In the genomic region with DNA sequence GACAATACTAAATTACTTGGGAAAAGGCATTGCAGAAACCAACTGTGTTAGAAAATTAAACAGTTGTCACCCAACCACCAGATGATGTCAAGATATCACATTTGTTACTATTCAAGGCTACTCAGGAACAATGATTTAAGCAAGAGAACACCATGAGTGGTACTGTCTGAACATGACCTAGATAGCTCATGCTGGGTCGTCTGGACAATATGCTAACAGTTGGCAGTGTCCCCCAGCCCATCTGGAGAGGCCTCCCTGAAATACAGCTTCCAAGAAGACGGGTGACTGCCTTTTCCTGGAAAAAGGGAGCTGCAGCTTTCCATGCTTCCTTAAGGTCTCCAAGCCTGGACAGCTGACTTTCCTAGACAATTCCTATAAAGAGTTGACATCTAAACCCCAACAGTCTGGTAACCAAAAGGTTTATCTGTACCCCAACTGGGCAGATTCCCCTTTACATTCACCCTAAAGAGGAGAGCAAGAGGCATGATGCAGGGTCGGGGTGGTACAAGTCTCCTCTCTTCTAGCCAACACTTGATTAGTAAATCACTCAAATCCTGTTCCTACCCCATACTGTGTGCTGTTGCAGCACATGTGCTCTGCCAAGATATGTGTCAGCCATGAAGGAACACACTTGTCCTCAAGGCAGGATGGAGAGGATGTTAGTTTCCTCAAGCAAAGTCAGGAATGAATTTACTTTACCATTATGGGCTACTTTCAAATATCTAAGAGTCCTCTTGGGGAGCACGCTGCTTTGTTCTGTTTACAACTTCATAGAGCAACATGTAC, we compare ENCODE assay signal across 26 cellular contexts.
DNase-seq lines count a peak whose midpoint lies in the region; ATAC-seq, FAIRE-seq and TF ChIP-seq lines count a peak whose summit lies in the region.
"Had no signal": no experiment of that assay in that cellular context is flagged by ENCODE, and none has a peak within 500 bp of the region (broad histone marks: within the 10 kb centered on the region; RNA-seq: fewer than 3 reads in every experiment).

No MANE protein-coding gene starts in this region.

- CTCF ChIA-PET in A549 (lab: Yijun Ruan, JAX) (interaction anchor here (1.5 kb wide), 1 partner anchor 9 kb away, joined by 4 read pairs; no protein-coding TSS in a partner anchor), HepG2 (lab: Yijun Ruan, JAX; ENCODE audit: low intra/inter-chr PET ratio, low total read pairs) (no interaction called here)
- CTCF ChIA-PET in activated CD4-positive, alpha-beta memory T cell treated with anti-CD3 and anti-CD28 coated beads, Interleukin-2, amount 10 ng/mL, durations not matched to agents 7 days and 5 days (lab: Charles Lee) = no interaction called here

- TF ChIP-seq RAD21 in A549 (conservative IDR thresholded peaks at IDR 0.05 in 1 of 2, IDR thresholded peaks at IDR 0.05 in 1 of 2) (no peak), HepG2 (CRISPR knock-in tag; IDR thresholded peaks at IDR 0.05) (no peak)

- no peaks in the 10 kb centered on the region for H3K4me1 Mint-ChIP-seq in activated CD4-positive, alpha-beta memory T cell treated with anti-CD3 and anti-CD28 coated beads, Interleukin-2, amount 10 ng/mL, durations not matched to agents 7 days and 5 days
- H3K4me1 Mint-ChIP-seq: CD4-positive, CD25-positive, alpha-beta regulatory T cell had no signal

- no peak overlapping the region for H2AFZ ChIP-seq in HepG2 (ENCODE audit: low read length)
- H2AFZ ChIP-seq: parathyroid adenoma had no signal

- H3K27me3 Mint-ChIP-seq in activated CD4-positive, alpha-beta memory T cell treated with anti-CD3 and anti-CD28 coated beads, Interleukin-2, amount 10 ng/mL, durations not matched to agents 7 days and 5 days = peaks cover 9% of the 10 kb centered on the region

- no peak overlapping the region for H3K27ac Mint-ChIP-seq in activated CD4-positive, alpha-beta memory T cell treated with anti-CD3 and anti-CD28 coated beads, Interleukin-2, amount 10 ng/mL, durations not matched to agents 7 days and 5 days
- H3K27ac Mint-ChIP-seq: activated naive CD8-positive, alpha-beta T cell; activated T-helper 2 cell treated with anti-CD3 and anti-CD28 coated beads, Interferon-gamma antibody, Interleukin-2, Interleukin-4, amounts not matched to agents 10 μg/mL and 5 μg/mL and 100 μg/mL, durations not matched to agents 14 hours and 24 hours and 36 hours; CD4-positive, CD25-positive, alpha-beta regulatory T cell; nephron progenitor cell; stimulated activated naive CD8-positive, alpha-beta T cell treated with anti-CD3 and anti-CD28 coated beads, Interleukin-15, Interleukin-2, amounts not matched to agents 100 ng/mL and 50 ng/mL, for 24 hours had no signal

- H3K4me1 ChIP-seq in A549 (peaks cover 69% of the 10 kb centered on the region), HepG2 (ENCODE audit: insufficient read depth, low read length) (no peaks in the 10 kb centered on the region)
- H3K4me1 ChIP-seq: esophagus muscularis mucosa, parathyroid adenoma, spleen, testis had no signal

- BruUV-seq in HepG2 (replicated peaks; lab: Mats Ljungman, UMichigan) = no TSS peak

- TF ChIP-seq POLR2A in A549 (IDR thresholded peaks at IDR 0.05; ENCODE audit: low read length) = no peak
- no peak for TF ChIP-seq POLR2A in HepG2 (IDR thresholded peaks at IDR 0.05; ENCODE audit: insufficient read depth in 1 of 2, low read depth in 2 of 2, low read length in 2 of 2)

- no peaks in the 10 kb centered on the region for H3K27me3 ChIP-seq in HepG2 (ENCODE audit: control insufficient read depth in 1 of 2, insufficient read depth in 2 of 2, low read length in 2 of 2)
- H3K27me3 ChIP-seq: esophagus muscularis mucosa, spleen, testis had no signal

- no peak for DNase-seq in A549 (ENCODE audit: low read depth in 1 of 2, low spot score in 1 of 2)
- peak; percentile 85 for DNase-seq in NCI-H446 treated with DMSO at 0.1 percent for 48 hours (lab: John Stamatoyannopoulos, UW)
- peak; percentile 97 for DNase-seq in cerebellar cortex (ENCODE audit: low spot score)
- DNase-seq in myocyte (ENCODE audit: low read depth) = peak; percentile 17
- no peak for DNase-seq in HepG2 (ENCODE audit: low spot score)
- no peak for DNase-seq in OCI-M1 (lab: John Stamatoyannopoulos, UW)
- DNase-seq in activated CD4-positive, alpha-beta memory T cell treated with anti-CD3 and anti-CD28 coated beads, Interleukin-2, amount 10 ng/mL, durations not matched to agents 7 days and 5 days = no peak
- DNase-seq: activated CD4-positive, alpha-beta T cell treated with anti-CD3 and anti-CD28 coated beads for 4 hours; activated T-cell treated with anti-CD3 and anti-CD28 coated beads for 4 hours; AML-193; Calu3; CD4-positive, CD25-positive, alpha-beta regulatory T cell; DND-41; foreskin fibroblast; nephron progenitor cell; right cardiac atrium; spleen; stimulated activated CD4-positive, alpha-beta T cell treated with anti-CD3 and anti-CD28 coated beads, Interleukin-2, amount 100 ng/mL, for 24 hours; testis had no signal

- POLR2A ChIA-PET in A549 (lab: Yijun Ruan, JAX) (no interaction called here), HepG2 (lab: Yijun Ruan, JAX) (no interaction called here)
- POLR2A ChIA-PET in activated CD4-positive, alpha-beta memory T cell treated with anti-CD3 and anti-CD28 coated beads, Interleukin-2, amount 10 ng/mL, durations not matched to agents 7 days and 5 days (lab: Charles Lee) = no interaction called here

- FAIRE-seq in A549 (lab: Jason Lieb, UNC) = peak; percentile 36
- FAIRE-seq in HepG2 (lab: Jason Lieb, UNC) = no peak
- FAIRE-seq: urothelium cell line had no signal

- peak overlapping the region; percentile 44 to 46; a peak in 4 of 6 replicates for H3K27ac ChIP-seq in A549
- no peak overlapping the region for H3K27ac ChIP-seq in HepG2 (ENCODE audit: extremely low read length, insufficient read depth, low read length)
- H3K27ac ChIP-seq: esophagus muscularis mucosa, parathyroid adenoma, spleen, testis had no signal

- H4K20me1 ChIP-seq in HepG2 (ENCODE audit: insufficient read depth, low read length) = no peaks in the 10 kb centered on the region

- H3K36me3 ChIP-seq in HepG2 (replicated peaks in 1 of 2; ENCODE audit: control insufficient read depth in 1 of 2, insufficient read depth in 2 of 2, low read length in 2 of 2) = no peaks in the 10 kb centered on the region
- H3K36me3 ChIP-seq: esophagus muscularis mucosa, spleen had no signal

- TF ChIP-seq CTCF in A549 (IDR thresholded peaks at IDR 0.05) (no peak), HepG2 (CRISPR knock-in tag; IDR thresholded peaks at IDR 0.05) (no peak)

- in situ Hi-C loops in HepG2 (cut with HindIII; ENCODE audit: extremely low pct_ligation_motif_present, low pct_unique_long_range_greater_than_20kb) = no loop called here

- H3K4me3 Mint-ChIP-seq in activated CD4-positive, alpha-beta memory T cell treated with anti-CD3 and anti-CD28 coated beads, Interleukin-2, amount 10 ng/mL, durations not matched to agents 7 days and 5 days = no peak overlapping the region
- H3K4me3 Mint-ChIP-seq: activated naive CD8-positive, alpha-beta T cell; CD4-positive, CD25-positive, alpha-beta regulatory T cell; nephron progenitor cell; stimulated activated naive CD8-positive, alpha-beta T cell treated with anti-CD3 and anti-CD28 coated beads, Interleukin-15, Interleukin-2, amounts not matched to agents 100 ng/mL and 50 ng/mL, for 24 hours had no signal

- intact Hi-C loops in HepG2 (cut with micrococcal nuclease; ENCODE audit: unreplicated experiment) = no loop called here

- TF ChIP-seq EP300 in A549 (IDR thresholded peaks at IDR 0.05) (no peak), HepG2 (IDR thresholded peaks at IDR 0.05; ENCODE audit: low read depth in 2 of 2, low read length in 2 of 2) (no peak), HepG2 (CRISPR knock-in tag; IDR thresholded peaks at IDR 0.05; ENCODE audit: borderline replicate concordance) (no peak)

- H3K9ac ChIP-seq in HepG2 (ENCODE audit: insufficient read depth, low read depth, low read length) = no peak overlapping the region
- H3K9ac ChIP-seq: parathyroid adenoma had no signal

- no peak overlapping the region for H3K4me3 ChIP-seq in A549
- no peak overlapping the region for H3K4me3 ChIP-seq in HepG2 (replicated peaks in 1 of 3; ENCODE audit: insufficient read depth in 1 of 3, low read depth in 2 of 3, low read length in 3 of 3)
- H3K4me3 ChIP-seq: esophagus muscularis mucosa, spleen, testis had no signal

- no peaks in the 10 kb centered on the region for H3K79me2 ChIP-seq in HepG2 (ENCODE audit: insufficient read depth, low read length)
- H3K79me2 ChIP-seq: parathyroid adenoma had no signal

- WGBS in A549 (ENCODE audit: missing lambda C conversion rate) = 86% methylated on average over 4 of the region's 4 CpGs
- 95% methylated on average over 1 of the region's 4 CpGs for WGBS in HepG2 (ENCODE audit: low lambda C conversion rate)

- H3K9me3 ChIP-seq in A549 (peaks cover 14% of the 10 kb centered on the region; the same call in 1 of the 3 replicates), HepG2 (ENCODE audit: low read length) (no peaks in the 10 kb centered on the region)
- H3K9me3 ChIP-seq: esophagus muscularis mucosa, testis had no signal

- H3K9me3 Mint-ChIP-seq in activated CD4-positive, alpha-beta memory T cell treated with anti-CD3 and anti-CD28 coated beads, Interleukin-2, amount 10 ng/mL, durations not matched to agents 7 days and 5 days = no peaks in the 10 kb centered on the region
- H3K9me3 Mint-ChIP-seq: activated T-helper 2 cell treated with anti-CD3 and anti-CD28 coated beads, Interferon-gamma antibody, Interleukin-2, Interleukin-4, amounts not matched to agents 10 μg/mL and 5 μg/mL and 100 μg/mL, durations not matched to agents 14 hours and 24 hours and 36 hours had no signal

- peak; percentile 34 to 37; a peak in 5 of 6 replicates for ATAC-seq in A549
- no peak for ATAC-seq in HepG2
- ATAC-seq in SK-N-SH treated with all-trans-retinoic acid at 6 μM for 48 hours = no peak

- H3K36me3 Mint-ChIP-seq in activated CD4-positive, alpha-beta memory T cell treated with anti-CD3 and anti-CD28 coated beads, Interleukin-2, amount 10 ng/mL, durations not matched to agents 7 days and 5 days (ENCODE audit: low read depth) = no peaks in the 10 kb centered on the region
- H3K36me3 Mint-ChIP-seq: activated naive CD8-positive, alpha-beta T cell; CD4-positive, CD25-positive, alpha-beta regulatory T cell had no signal

- peak overlapping the region; percentile 2; the same call in 1 of the 3 replicates for H3K4me2 ChIP-seq in A549
- no peak overlapping the region for H3K4me2 ChIP-seq in HepG2 (ENCODE audit: low read depth, low read length)

TF ChIP-seq in A549, 52 proteins besides CTCF, POLR2A, EP300 and RAD21 (continues in another document):
- TF ChIP-seq GATA3 (IDR thresholded peaks at IDR 0.05; ENCODE audit: borderline replicate concordance) (no peak), CBX2 (IDR thresholded peaks at IDR 0.05; ENCODE audit: borderline replicate concordance, low read depth) (no peak), HOXA7 (CRISPR knock-in tag; IDR thresholded peaks at IDR 0.05) (no peak)

TF ChIP-seq in HepG2, 621 proteins besides CTCF, POLR2A, EP300 and RAD21:
- TF ChIP-seq ZNF678 (CRISPR knock-in tag; IDR thresholded peaks at IDR 0.05) = no peak
- TF ChIP-seq SP2 (CRISPR knock-in tag; IDR thresholded peaks at IDR 0.05) = no peak
- TF ChIP-seq RXRB (CRISPR knock-in tag; IDR thresholded peaks at IDR 0.05; ENCODE audit: borderline replicate concordance) = no peak

TF ChIP-seq in SK-N-SH treated with all-trans-retinoic acid at 6 μM for 48 hours, 23 proteins besides CTCF, POLR2A, EP300 and RAD21 (continues in another document):
- TF ChIP-seq GLIS3 (CRISPR knock-in tag; IDR thresholded peaks at IDR 0.05) (no peak), ARNTL (CRISPR knock-in tag; IDR thresholded peaks at IDR 0.05; ENCODE audit: borderline replicate concordance, low read depth) (no peak), OSR1 (CRISPR knock-in tag; IDR thresholded peaks at IDR 0.05) (no peak)

Comparison
In these comparisons a context has a peak if more than half of its experiments do, and no peak if none do; other contexts are left out.
1. ATAC-seq: peak in A549 (2 of 2); none in HepG2 (single experiment) and SK-N-SH treated with all-trans-retinoic acid at 6 μM for 48 hours (single experiment).
2. DNase-seq: peak in NCI-H446 treated with DMSO at 0.1 percent for 48 hours (single experiment), cerebellar cortex (single experiment) and myocyte (single experiment); none in A549 (0 of 2), HepG2 (single experiment), OCI-M1 (single experiment) and activated CD4-positive, alpha-beta memory T cell treated with anti-CD3 and anti-CD28 coated beads, Interleukin-2, amount 10 ng/mL, durations not matched to agents 7 days and 5 days (single experiment).